Comparison of ENCODE assay signal across 1 cellular context in the genomic region with DNA sequence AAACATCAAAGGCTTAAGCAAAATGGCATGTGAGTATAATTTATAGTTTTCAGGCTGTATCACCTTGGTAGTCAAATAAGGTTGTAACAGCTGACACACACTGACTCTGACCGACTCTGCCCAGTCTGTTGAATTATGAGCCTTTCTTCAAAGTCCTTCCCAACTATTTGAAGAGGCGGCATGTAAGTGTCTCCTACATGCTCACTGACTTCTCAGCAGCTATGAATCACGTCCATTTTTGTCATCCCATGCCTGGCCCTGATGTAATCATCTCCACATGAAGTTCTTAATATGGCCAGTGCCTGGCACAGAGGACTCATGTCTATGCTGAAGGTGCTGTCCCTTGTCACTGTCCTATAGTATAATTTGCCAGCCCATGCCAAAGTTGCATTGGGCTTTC.
A peak's percentile ranks its signal among the peaks of the same experiment; 100 is the strongest.
TF ChIP-seq lines count a peak whose summit lies in the region.

No MANE protein-coding gene starts in this region.

TF ChIP-seq in HepG2, 621 proteins besides CTCF, POLR2A, EP300 and RAD21:
- no peak for TF ChIP-seq ZNF207 (IDR thresholded peaks at IDR 0.05; ENCODE audit: borderline replicate concordance)
- TF ChIP-seq, protein P1, sequence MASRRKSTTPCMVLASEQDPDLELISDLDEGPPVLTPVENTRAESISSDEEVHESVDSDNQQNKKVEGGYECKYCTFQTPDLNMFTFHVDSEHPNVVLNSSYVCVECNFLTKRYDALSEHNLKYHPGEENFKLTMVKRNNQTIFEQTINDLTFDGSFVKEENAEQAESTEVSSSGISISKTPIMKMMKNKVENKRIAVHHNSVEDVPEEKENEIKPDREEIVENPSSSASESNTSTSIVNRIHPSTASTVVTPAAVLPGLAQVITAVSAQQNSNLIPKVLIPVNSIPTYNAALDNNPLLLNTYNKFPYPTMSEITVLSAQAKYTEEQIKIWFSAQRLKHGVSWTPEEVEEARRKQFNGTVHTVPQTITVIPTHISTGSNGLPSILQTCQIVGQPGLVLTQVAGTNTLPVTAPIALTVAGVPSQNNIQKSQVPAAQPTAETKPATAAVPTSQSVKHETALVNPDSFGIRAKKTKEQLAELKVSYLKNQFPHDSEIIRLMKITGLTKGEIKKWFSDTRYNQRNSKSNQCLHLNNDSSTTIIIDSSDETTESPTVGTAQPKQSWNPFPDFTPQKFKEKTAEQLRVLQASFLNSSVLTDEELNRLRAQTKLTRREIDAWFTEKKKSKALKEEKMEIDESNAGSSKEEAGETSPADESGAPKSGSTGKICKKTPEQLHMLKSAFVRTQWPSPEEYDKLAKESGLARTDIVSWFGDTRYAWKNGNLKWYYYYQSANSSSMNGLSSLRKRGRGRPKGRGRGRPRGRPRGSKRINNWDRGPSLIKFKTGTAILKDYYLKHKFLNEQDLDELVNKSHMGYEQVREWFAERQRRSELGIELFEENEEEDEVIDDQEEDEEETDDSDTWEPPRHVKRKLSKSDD (CRISPR knock-in tag; IDR thresholded peaks at IDR 0.05; ENCODE audit: low read depth), result no peak
- TF ChIP-seq CHD4 (IDR thresholded peaks at IDR 0.05; ENCODE audit: borderline replicate concordance, low read length), result no peak
- TF ChIP-seq FOSL2 (CRISPR knock-in tag; IDR thresholded peaks at IDR 0.05), result peak; percentile 54
- TF ChIP-seq SAP130 (CRISPR knock-in tag; IDR thresholded peaks at IDR 0.05; ENCODE audit: low read depth), result 0 out of 2 replicates have a peak, but pooled peaks have one; percentile 18
- no peak for TF ChIP-seq ZNF850 (CRISPR knock-in tag; conservative IDR thresholded peaks at IDR 0.05)
- TF ChIP-seq, protein P2, sequence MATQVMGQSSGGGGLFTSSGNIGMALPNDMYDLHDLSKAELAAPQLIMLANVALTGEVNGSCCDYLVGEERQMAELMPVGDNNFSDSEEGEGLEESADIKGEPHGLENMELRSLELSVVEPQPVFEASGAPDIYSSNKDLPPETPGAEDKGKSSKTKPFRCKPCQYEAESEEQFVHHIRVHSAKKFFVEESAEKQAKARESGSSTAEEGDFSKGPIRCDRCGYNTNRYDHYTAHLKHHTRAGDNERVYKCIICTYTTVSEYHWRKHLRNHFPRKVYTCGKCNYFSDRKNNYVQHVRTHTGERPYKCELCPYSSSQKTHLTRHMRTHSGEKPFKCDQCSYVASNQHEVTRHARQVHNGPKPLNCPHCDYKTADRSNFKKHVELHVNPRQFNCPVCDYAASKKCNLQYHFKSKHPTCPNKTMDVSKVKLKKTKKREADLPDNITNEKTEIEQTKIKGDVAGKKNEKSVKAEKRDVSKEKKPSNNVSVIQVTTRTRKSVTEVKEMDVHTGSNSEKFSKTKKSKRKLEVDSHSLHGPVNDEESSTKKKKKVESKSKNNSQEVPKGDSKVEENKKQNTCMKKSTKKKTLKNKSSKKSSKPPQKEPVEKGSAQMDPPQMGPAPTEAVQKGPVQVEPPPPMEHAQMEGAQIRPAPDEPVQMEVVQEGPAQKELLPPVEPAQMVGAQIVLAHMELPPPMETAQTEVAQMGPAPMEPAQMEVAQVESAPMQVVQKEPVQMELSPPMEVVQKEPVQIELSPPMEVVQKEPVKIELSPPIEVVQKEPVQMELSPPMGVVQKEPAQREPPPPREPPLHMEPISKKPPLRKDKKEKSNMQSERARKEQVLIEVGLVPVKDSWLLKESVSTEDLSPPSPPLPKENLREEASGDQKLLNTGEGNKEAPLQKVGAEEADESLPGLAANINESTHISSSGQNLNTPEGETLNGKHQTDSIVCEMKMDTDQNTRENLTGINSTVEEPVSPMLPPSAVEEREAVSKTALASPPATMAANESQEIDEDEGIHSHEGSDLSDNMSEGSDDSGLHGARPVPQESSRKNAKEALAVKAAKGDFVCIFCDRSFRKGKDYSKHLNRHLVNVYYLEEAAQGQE (IDR thresholded peaks at IDR 0.05; ENCODE audit: borderline replicate concordance in 1 of 2, low read depth in 1 of 2, low read length in 2 of 2), result no peak
- TF ChIP-seq ATF4 (CRISPR knock-in tag; IDR thresholded peaks at IDR 0.05), result peak in 1 of 2 experiments; percentile 21; a peak in 1 of 4 replicates
- TF ChIP-seq RXRB (CRISPR knock-in tag; IDR thresholded peaks at IDR 0.05; ENCODE audit: borderline replicate concordance), result no peak
- no peak for TF ChIP-seq RFX3 (CRISPR knock-in tag; IDR thresholded peaks at IDR 0.05)
- TF ChIP-seq KLF16 (CRISPR knock-in tag; IDR thresholded peaks at IDR 0.05), result no peak
- TF ChIP-seq ZNF782 (CRISPR knock-in tag; IDR thresholded peaks at IDR 0.05; ENCODE audit: borderline replicate concordance), result no peak
- no peak for TF ChIP-seq KDM3A (CRISPR knock-in tag; IDR thresholded peaks at IDR 0.05; ENCODE audit: low read depth)
- TF ChIP-seq HMGA1 (CRISPR knock-in tag; conservative IDR thresholded peaks at IDR 0.05), result no peak
- TF ChIP-seq RARA (CRISPR knock-in tag; IDR thresholded peaks at IDR 0.05), result no peak
- TF ChIP-seq CREB3 (CRISPR knock-in tag; IDR thresholded peaks at IDR 0.05), result no peak
- TF ChIP-seq, protein P3, sequence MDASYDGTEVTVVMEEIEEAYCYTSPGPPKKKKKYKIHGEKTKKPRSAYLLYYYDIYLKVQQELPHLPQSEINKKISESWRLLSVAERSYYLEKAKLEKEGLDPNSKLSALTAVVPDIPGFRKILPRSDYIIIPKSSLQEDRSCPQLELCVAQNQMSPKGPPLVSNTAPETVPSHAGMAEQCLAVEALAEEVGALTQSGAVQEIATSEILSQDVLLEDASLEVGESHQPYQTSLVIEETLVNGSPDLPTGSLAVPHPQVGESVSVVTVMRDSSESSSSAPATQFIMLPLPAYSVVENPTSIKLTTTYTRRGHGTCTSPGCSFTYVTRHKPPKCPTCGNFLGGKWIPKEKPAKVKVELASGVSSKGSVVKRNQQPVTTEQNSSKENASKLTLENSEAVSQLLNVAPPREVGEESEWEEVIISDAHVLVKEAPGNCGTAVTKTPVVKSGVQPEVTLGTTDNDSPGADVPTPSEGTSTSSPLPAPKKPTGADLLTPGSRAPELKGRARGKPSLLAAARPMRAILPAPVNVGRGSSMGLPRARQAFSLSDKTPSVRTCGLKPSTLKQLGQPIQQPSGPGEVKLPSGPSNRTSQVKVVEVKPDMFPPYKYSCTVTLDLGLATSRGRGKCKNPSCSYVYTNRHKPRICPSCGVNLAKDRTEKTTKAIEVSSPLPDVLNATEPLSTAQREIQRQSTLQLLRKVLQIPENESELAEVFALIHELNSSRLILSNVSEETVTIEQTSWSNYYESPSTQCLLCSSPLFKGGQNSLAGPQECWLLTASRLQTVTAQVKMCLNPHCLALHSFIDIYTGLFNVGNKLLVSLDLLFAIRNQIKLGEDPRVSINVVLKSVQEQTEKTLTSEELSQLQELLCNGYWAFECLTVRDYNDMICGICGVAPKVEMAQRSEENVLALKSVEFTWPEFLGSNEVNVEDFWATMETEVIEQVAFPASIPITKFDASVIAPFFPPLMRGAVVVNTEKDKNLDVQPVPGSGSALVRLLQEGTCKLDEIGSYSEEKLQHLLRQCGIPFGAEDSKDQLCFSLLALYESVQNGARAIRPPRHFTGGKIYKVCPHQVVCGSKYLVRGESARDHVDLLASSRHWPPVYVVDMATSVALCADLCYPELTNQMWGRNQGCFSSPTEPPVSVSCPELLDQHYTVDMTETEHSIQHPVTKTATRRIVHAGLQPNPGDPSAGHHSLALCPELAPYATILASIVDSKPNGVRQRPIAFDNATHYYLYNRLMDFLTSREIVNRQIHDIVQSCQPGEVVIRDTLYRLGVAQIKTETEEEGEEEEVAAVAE (CRISPR knock-in tag; IDR thresholded peaks at IDR 0.05; ENCODE audit: borderline replicate concordance), result no peak
- peak; percentile 45; the same call in 1 of the 2 replicates for TF ChIP-seq TFAP4 (IDR thresholded peaks at IDR 0.05; ENCODE audit: borderline replicate concordance, low read depth)
